ENCODE assay signal across 18 cellular contexts in genomic region chr1:230798187-230798484, GRCh38. TPM values are rescaled to one million over a fixed set of nuclear protein-coding genes. Genes with fewer than 3 reads are reported as not detected.
A peak's percentile ranks its signal among the peaks of the same experiment; 100 is the strongest.
DNase-seq lines count a peak whose midpoint lies in the region; ATAC-seq and TF ChIP-seq lines count a peak whose summit lies in the region.
"Had no signal": no experiment of that assay in that cellular context is flagged by ENCODE, and none has a peak within 500 bp of the region (broad histone marks: within the 10 kb centered on the region; RNA-seq: fewer than 3 reads in every experiment).

No MANE protein-coding gene starts in this region.

- no peaks in the 10 kb centered on the region for H3K9me3 ChIP-seq in Panc1 (ENCODE audit: control insufficient read depth, insufficient read depth, low read depth, low read length)
- H3K9me3 ChIP-seq: esophagus squamous epithelium, HAP-1 had no signal

- no peaks in the 10 kb centered on the region for H3K4me1 ChIP-seq in Panc1 (ENCODE audit: control insufficient read depth, insufficient read depth, low read length)
- H3K4me1 ChIP-seq in GM23338 (ENCODE audit: insufficient read depth), result no peaks in the 10 kb centered on the region
- H3K4me1 ChIP-seq: esophagus squamous epithelium, HAP-1 had no signal

- H3K27me3 ChIP-seq in Panc1 (ENCODE audit: control insufficient read depth, insufficient read depth, low read length) (no peaks in the 10 kb centered on the region), GM23338 (ENCODE audit: insufficient read depth) (peaks cover 3% of the 10 kb centered on the region; the same call in 1 of the 2 replicates)
- H3K27me3 ChIP-seq: brain microvascular endothelial cell had no signal

- H3K36me3 Mint-ChIP-seq in glutamatergic neuron (ENCODE audit: unreplicated experiment), result no peaks in the 10 kb centered on the region
- H3K36me3 Mint-ChIP-seq in osteocyte (ENCODE audit: unreplicated experiment), result no peaks in the 10 kb centered on the region
- H3K36me3 Mint-ChIP-seq in GM23338 (ENCODE audit: low read depth), result no peaks in the 10 kb centered on the region
- H3K36me3 Mint-ChIP-seq: CD8-positive, alpha-beta T cell; natural killer cell treated with Interleukin-12 subunit alpha and Interleukin-12 subunit beta and Interleukin-15 and Interleukin-18, amount 100 ng/mL, for 72 hours had no signal

- H3K36me3 ChIP-seq in Panc1 (ENCODE audit: control insufficient read depth, insufficient read depth, low read length) (no peaks in the 10 kb centered on the region), GM23338 (ENCODE audit: insufficient read depth) (no peaks in the 10 kb centered on the region)
- H3K36me3 ChIP-seq: brain microvascular endothelial cell, esophagus squamous epithelium, HAP-1 had no signal

- H2AFZ ChIP-seq in GM23338, result no peak overlapping the region

- no peak overlapping the region for H3K4me2 ChIP-seq in GM23338

- H4K20me1 ChIP-seq in GM23338 (replicated peaks; ENCODE audit: insufficient read depth), result no peaks in the 10 kb centered on the region

- peak; percentile 61 for TF ChIP-seq CTCF in C4-2B (conservative IDR thresholded peaks at IDR 0.05)
- TF ChIP-seq CTCF in Panc1 (IDR thresholded peaks at IDR 0.05), result peak; percentile 73
- peak; percentile 30 for TF ChIP-seq CTCF in glutamatergic neuron (IDR thresholded peaks at IDR 0.05; ENCODE audit: partially characterized antibody, unreplicated experiment)
- peak; percentile 49 for TF ChIP-seq CTCF in osteocyte (IDR thresholded peaks at IDR 0.05)
- TF ChIP-seq CTCF in GM23338 (conservative IDR thresholded peaks at IDR 0.05; ENCODE audit: low read depth in 2 of 2), result no peak

- ATAC-seq in Panc1 (peak; percentile 71), GM23338 (no peak), HG02938 (IDR thresholded peaks at IDR 0.05; ENCODE audit: unreplicated experiment) (no peak)
- ATAC-seq: CD8-positive, alpha-beta T cell; natural killer cell treated with Interleukin-12 subunit alpha and Interleukin-12 subunit beta and Interleukin-15 and Interleukin-18, amount 100 ng/mL, for 72 hours had no signal

- H3K4me3 ChIP-seq in Panc1 (ENCODE audit: low read depth in 2 of 2, low read length in 2 of 2), result no peak overlapping the region
- H3K4me3 ChIP-seq in GM23338, result no peak overlapping the region
- H3K4me3 ChIP-seq: esophagus squamous epithelium, HAP-1 had no signal

- H3K27ac Mint-ChIP-seq in glutamatergic neuron (ENCODE audit: unreplicated experiment), result no peak overlapping the region
- no peak overlapping the region for H3K27ac Mint-ChIP-seq in osteocyte (ENCODE audit: unreplicated experiment)
- H3K27ac Mint-ChIP-seq in GM23338, result no peak overlapping the region
- H3K27ac Mint-ChIP-seq: activated CD4-positive, alpha-beta T cell treated with anti-CD3 and anti-CD28 coated beads, Interleukin-2, amount 10 ng/mL, durations not matched to agents 24 days and 14 days; CD8-positive, alpha-beta T cell; memory B cell; natural killer cell treated with Interleukin-12 subunit alpha and Interleukin-12 subunit beta and Interleukin-15 and Interleukin-18, amount 100 ng/mL, for 72 hours had no signal

- H3K27ac ChIP-seq in C4-2B (no peak overlapping the region), Panc1 (ENCODE audit: low read length) (no peak overlapping the region), GM23338 (ENCODE audit: low read depth) (no peak overlapping the region)
- H3K27ac ChIP-seq: brain microvascular endothelial cell, esophagus squamous epithelium had no signal

- H3K27me3 Mint-ChIP-seq in glutamatergic neuron (ENCODE audit: unreplicated experiment), result peaks cover 2% of the 10 kb centered on the region
- H3K27me3 Mint-ChIP-seq in osteocyte (ENCODE audit: unreplicated experiment), result no peaks in the 10 kb centered on the region
- no peaks in the 10 kb centered on the region for H3K27me3 Mint-ChIP-seq in GM23338 (ENCODE audit: insufficient read depth, low read depth, poor library complexity)

- no peaks in the 10 kb centered on the region for H3K79me2 ChIP-seq in GM23338 (replicated peaks; ENCODE audit: insufficient read depth)

- CTCF ChIA-PET in Panc1 (lab: Charles Lee), result interaction anchor here (1.3 kb wide), 2 partner anchors 120 to 412 kb away, joined by 3 read pairs; no protein-coding TSS in a partner anchor

- no peaks in the 10 kb centered on the region for H3K9me2 ChIP-seq in GM23338 (ENCODE audit: insufficient read depth)

- H3F3A ChIP-seq in GM23338 (replicated peaks; ENCODE audit: low read depth), result no peaks in the 10 kb centered on the region

- intact Hi-C loops in Panc1 (cut with micrococcal nuclease; ENCODE audit: unreplicated experiment), result loop anchor here (1.0 to 5.0 kb wide), 2 partner anchors 119 to 413 kb away; no protein-coding TSS in a partner anchor

- POLR2A ChIA-PET in Panc1 (lab: Charles Lee), result no interaction called here

- DNase-seq in Panc1 (ENCODE audit: low read depth, low spot score) (no peak), glutamatergic neuron (no peak), osteocyte (ENCODE audit: extremely low spot score, unreplicated experiment) (no peak), GM23338 (ENCODE audit: low spot score) (no peak), NCI-H187 (lab: John Stamatoyannopoulos, UW) (no peak)
- no peak for DNase-seq in activated T-cell treated with anti-CD3 and anti-CD28 coated beads, Interleukin-2, amount 50 U/mL, for 48 hours
- DNase-seq: activated naive CD4-positive, alpha-beta T cell; CD8-positive, alpha-beta T cell; esophagus squamous epithelium; stimulated activated naive CD4-positive, alpha-beta T cell treated with Interleukin-2 at 50 U/mL for 16 hours had no signal

- H3K4me1 Mint-ChIP-seq in glutamatergic neuron (ENCODE audit: low read depth, unreplicated experiment) (no peaks in the 10 kb centered on the region), osteocyte (ENCODE audit: unreplicated experiment) (peaks cover 36% of the 10 kb centered on the region), GM23338 (peaks cover 3% of the 10 kb centered on the region; the same call in 2 of the 3 replicates)
- H3K4me1 Mint-ChIP-seq: activated CD4-positive, alpha-beta T cell treated with anti-CD3 and anti-CD28 coated beads, Interleukin-2, amount 10 ng/mL, durations not matched to agents 24 days and 14 days; memory B cell had no signal

- H3K4me3 Mint-ChIP-seq in glutamatergic neuron (ENCODE audit: unreplicated experiment) (no peak overlapping the region), osteocyte (ENCODE audit: unreplicated experiment) (no peak overlapping the region), GM23338 (no peak overlapping the region)
- H3K4me3 Mint-ChIP-seq: activated CD4-positive, alpha-beta T cell treated with anti-CD3 and anti-CD28 coated beads, Interleukin-2, amount 10 ng/mL, durations not matched to agents 24 days and 14 days; CD8-positive, alpha-beta T cell; memory B cell; natural killer cell treated with Interleukin-12 subunit alpha and Interleukin-12 subunit beta and Interleukin-15 and Interleukin-18, amount 100 ng/mL, for 72 hours had no signal

- in situ Hi-C loops in Panc1 (cut with HindIII; ENCODE audit: low pct_unique_long_range_greater_than_20kb, low sequenced_read_pairs), result no loop called here

- H3K9me3 Mint-ChIP-seq in glutamatergic neuron (ENCODE audit: unreplicated experiment) (peaks cover 3% of the 10 kb centered on the region), osteocyte (ENCODE audit: unreplicated experiment) (no peaks in the 10 kb centered on the region), GM23338 (no peaks in the 10 kb centered on the region)
- H3K9me3 Mint-ChIP-seq: activated CD4-positive, alpha-beta T cell treated with anti-CD3 and anti-CD28 coated beads, Interleukin-2, amount 10 ng/mL, durations not matched to agents 24 days and 14 days; CD8-positive, alpha-beta T cell; memory B cell; natural killer cell treated with Interleukin-12 subunit alpha and Interleukin-12 subunit beta and Interleukin-15 and Interleukin-18, amount 100 ng/mL, for 72 hours had no signal

- no TSS peak for BruUV-seq in Panc1 (replicated peaks; lab: Mats Ljungman, UMichigan)

TF ChIP-seq in GM23338, 12 proteins besides CTCF, POLR2A, EP300 and RAD21:
- no peak for TF ChIP-seq ZNF114 (CRISPR knock-in tag; IDR thresholded peaks at IDR 0.05)
- no peak for TF ChIP-seq CREB1 (CRISPR knock-in tag; IDR thresholded peaks at IDR 0.05; ENCODE audit: low read depth)

RNA-seq across cellular contexts. Expression of gene CAPN9, which starts 50.9 kb away (rescaled TPM):
- total RNA-seq in Panc1 (2021; ENCODE audit: unreplicated experiment) (not detected), glutamatergic neuron (ENCODE audit: unreplicated experiment) (not detected), osteocyte (not detected in 2 replicates)
- polyA plus RNA-seq in Panc1 (2012; ENCODE audit: insufficient read length), result not detected
- 0.07 TPM in 1 of 2 replicates, not detected in the other for total RNA-seq in GM23338 (2014; rRNA removed; shearing (Covaris generic))
- 0.33 TPM in 1 of 2 replicates, not detected in the other for polyA plus RNA-seq in GM23338 (2016; fragmentation: Nextera tagmentation; extraction: Ambion mirVana)
- total RNA-seq: activated CD4-positive, alpha-beta T cell treated with anti-CD3 and anti-CD28 coated beads, Interleukin-2, amount 10 ng/mL, durations not matched to agents 24 days and 14 days; CD8-positive, alpha-beta T cell; HT1080; natural killer cell treated with Interleukin-12 subunit alpha and Interleukin-12 subunit beta and Interleukin-15 and Interleukin-18, amount 100 ng/mL, for 72 hours had no signal

Comparison
In these comparisons a context has a peak if more than half of its experiments do, and no peak if none do; other contexts are left out.
1. CTCF ChIP-seq: peak in C4-2B (single experiment), Panc1 (single experiment), glutamatergic neuron (single experiment) and osteocyte (single experiment); none in GM23338 (0 of 2).